In genomic region chr21:37072239-37072987, GRCh38 we compare ENCODE assay signal across 8 cellular contexts. TPM values are rescaled to one million over a fixed set of nuclear protein-coding genes. Genes with fewer than 3 reads are reported as not detected.
A peak's percentile ranks its signal among the peaks of the same experiment; 100 is the strongest.
DNase-seq lines count a peak whose midpoint lies in the region; ATAC-seq and TF ChIP-seq lines count a peak whose summit lies in the region.

No MANE protein-coding gene starts in this region.

- H3K27ac ChIP-seq in thyroid gland, result peak overlapping the region; percentile 99

- H3K36me3 Mint-ChIP-seq in naive thymus-derived CD8-positive, alpha-beta T cell, result peaks cover 0 to 31% (median 12%) of the 10 kb centered on the region in 3 donors

- TF ChIP-seq CTCF in fibroblast of the aortic adventitia (IDR thresholded peaks at IDR 0.05; ENCODE audit: insufficient read depth, low read length) (no peak), thyroid gland (IDR thresholded peaks at IDR 0.05) (no peak)

- H3K4me3 ChIP-seq in fibroblast of the aortic adventitia (ENCODE audit: low read depth, low read length), result peak overlapping the region; percentile 73
- H3K4me3 ChIP-seq in thyroid gland (replicated peaks in 1 of 3), result peak overlapping the region; percentile 69 to 89 (median 81)

- H3K36me3 ChIP-seq in thyroid gland, result no peaks in the 10 kb centered on the region

- intact Hi-C loops in thyroid gland (cut with DNase I), result loop anchor here (5.0 to 10.0 kb wide), 2 partner anchors 88 to 195 kb away; partner anchors contain the start of gene VPS26C

- no peaks in the 10 kb centered on the region for H3K9me3 ChIP-seq in thyroid gland

- POLR2A ChIA-PET in naive thymus-derived CD8-positive, alpha-beta T cell (lab: Charles Lee), result interaction anchor here (1.1 kb wide), 1 partner anchor 107 kb away, joined by 4 read pairs; no protein-coding TSS in a partner anchor

- TF ChIP-seq POLR2A in thyroid gland (IDR thresholded peaks at IDR 0.05), result peak in 1 of 2 donors; percentile 31

- peak overlapping the region; percentile 78 to 91 (median 85) for H3K4me3 Mint-ChIP-seq in naive thymus-derived CD8-positive, alpha-beta T cell

- peaks cover 13 to 25% of the 10 kb centered on the region in 2 donors for H3K4me1 ChIP-seq in thyroid gland

- no peaks in the 10 kb centered on the region for H3K27me3 ChIP-seq in thyroid gland

- H3K27ac Mint-ChIP-seq in naive thymus-derived CD8-positive, alpha-beta T cell, result peak overlapping the region; percentile 77 to 98 (median 95)

- ATAC-seq in GM18907 (IDR thresholded peaks at IDR 0.05; ENCODE audit: unreplicated experiment) (peak; percentile 45), HG03108 (IDR thresholded peaks at IDR 0.05; ENCODE audit: unreplicated experiment) (peak; percentile 25)
- ATAC-seq in naive thymus-derived CD8-positive, alpha-beta T cell, result peak; percentile 48 to 59

- 0 to 2% methylated on average over 12 to 32 of the region's 54 CpGs for WGBS in thyroid gland, 2 donors

- peaks cover 22 to 55% (median 44%) of the 10 kb centered on the region in 4 donors for H3K4me1 Mint-ChIP-seq in naive thymus-derived CD8-positive, alpha-beta T cell

- DNase-seq in Ammon's horn (ENCODE audit: low spot score) (peak; percentile 96), NCI-H526 treated with DMSO at 0.1 percent for 48 hours (lab: John Stamatoyannopoulos, UW) (peak; percentile 63), activated T-helper 1 cell treated with Interleukin-2 at 50 U/mL for 16 hours (ENCODE audit: low read depth) (peak; percentile 55), fibroblast of the aortic adventitia (ENCODE audit: low read depth) (peak; percentile 80), thyroid gland (peak; percentile 63 to 84)
- peak in 5 of 10 donors; percentile 59 to 78 (median 65) for DNase-seq in naive thymus-derived CD8-positive, alpha-beta T cell

- H3K9me3 Mint-ChIP-seq in naive thymus-derived CD8-positive, alpha-beta T cell, result no peaks in the 10 kb centered on the region

- H3K27me3 Mint-ChIP-seq in naive thymus-derived CD8-positive, alpha-beta T cell, result no peaks in the 10 kb centered on the region

RNA-seq across cellular contexts. Expression of gene PIGP, which starts 0.5 kb away (rescaled TPM):
- total RNA-seq in fibroblast of the aortic adventitia (ENCODE audit: low replicate concordance) (2.2 and 19.6 TPM in 2 replicates), thyroid gland (10 to 100 TPM; 14.7 to 27.0 (median 23.3) TPM)
- 10 to 100 TPM; 19.9 to 22.1 TPM for total RNA-seq in naive thymus-derived CD8-positive, alpha-beta T cell
- polyA plus RNA-seq in naive thymus-derived CD8-positive, alpha-beta T cell, result 10 to 100 TPM; 32.8 to 45.2 (median 38.3) TPM

RNA-seq across cellular contexts. Expression of gene TTC3, which starts 0.6 kb away (rescaled TPM):
- total RNA-seq in fibroblast of the aortic adventitia (ENCODE audit: low replicate concordance) (372 and 615 TPM in 2 replicates), thyroid gland (100 to 1,000 TPM; 206 to 286 (median 251) TPM)
- 100 to 1,000 TPM; 159 to 169 TPM for total RNA-seq in naive thymus-derived CD8-positive, alpha-beta T cell
- 100 to 1,000 TPM in 1 of 3 donors, 10 to 100 TPM in 2; 51.1 to 134 (median 69.8) TPM for polyA plus RNA-seq in naive thymus-derived CD8-positive, alpha-beta T cell
